Comparison of ENCODE assay signal across 8 cellular contexts in the genomic region with DNA sequence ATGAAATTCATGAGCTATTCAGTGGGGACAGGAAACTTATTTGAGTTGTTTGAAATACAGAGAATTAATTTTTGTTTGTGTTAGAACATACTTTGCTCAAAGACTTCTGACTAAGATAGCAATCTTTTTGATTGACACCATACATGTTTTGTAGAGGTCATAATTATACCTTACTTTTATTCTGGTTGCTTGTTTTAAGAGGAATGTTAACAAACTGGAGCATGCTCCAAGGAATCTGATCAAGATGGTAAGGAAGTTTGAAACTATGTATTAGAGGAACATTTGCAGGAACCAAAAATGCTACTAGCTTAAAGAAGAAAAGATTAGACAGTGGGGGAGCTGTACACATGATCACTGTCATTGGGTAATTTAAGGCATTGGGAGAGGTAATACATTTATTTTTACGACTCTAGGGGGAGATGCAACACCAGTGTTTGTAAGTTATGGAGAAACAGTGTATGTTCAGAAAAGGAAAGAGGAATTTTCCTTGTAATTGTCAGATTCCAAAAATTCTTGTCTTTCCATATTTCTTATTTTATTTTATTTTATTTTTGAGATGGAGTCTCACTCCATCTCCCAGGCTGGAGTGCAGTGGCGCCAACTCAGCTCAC. TPM values are rescaled to one million over a fixed set of nuclear protein-coding genes. Genes with fewer than 3 reads are reported as not detected.
A peak's percentile ranks its signal among the peaks of the same experiment; 100 is the strongest.
DNase-seq lines count a peak whose midpoint lies in the region; ATAC-seq lines count a peak whose summit lies in the region.

No MANE protein-coding gene starts in this region.

- no peak for DNase-seq in activated T-cell treated with anti-CD3 and anti-CD28 coated beads, Interleukin-2, amount 50 U/mL, for 24 hours
- DNase-seq in activated T-cell treated with anti-CD3 and anti-CD28 coated beads, Interleukin-2, amount 50 U/mL, for 48 hours, result no peak
- DNase-seq in T-cell (no peak), left ventricle myocardium superior (no peak), SHP77 treated with DMSO at 0.1 percent for 48 hours (lab: John Stamatoyannopoulos, UW) (no peak)
- DNase-seq in activated effector memory CD4-positive, alpha-beta T cell treated with Interleukin-2 at 50 U/mL for 16 hours, result no peak

- H3K9me3 Mint-ChIP-seq in activated T-cell treated with anti-CD3 and anti-CD28 coated beads, Interleukin-2, amount 50 U/mL, for 24 hours, result no peaks in the 10 kb centered on the region
- H3K9me3 Mint-ChIP-seq in T-cell, result no peaks in the 10 kb centered on the region

- ATAC-seq in HG02884 (IDR thresholded peaks at IDR 0.05; ENCODE audit: unreplicated experiment) (peak; percentile 30), T-cell (replicated peaks in 1 of 4) (peak in 3 of 4 experiments; percentile 60 to 77 (median 66)), left ventricle myocardium superior (peak; percentile 75), HG03175 (IDR thresholded peaks at IDR 0.05; ENCODE audit: unreplicated experiment) (no peak)

- peak overlapping the region; percentile 61 for H3K27ac Mint-ChIP-seq in activated T-cell treated with anti-CD3 and anti-CD28 coated beads, Interleukin-2, amount 50 U/mL, for 24 hours
- H3K27ac Mint-ChIP-seq in T-cell, result peak overlapping the region in 1 of 2 donors; percentile 10

- POLR2A ChIA-PET in T-cell (lab: Charles Lee), result interaction anchor here (0.6 kb wide), 3 partner anchors 45 to 1808 kb away, joined by 3 to 4 read pairs (median 3); no protein-coding TSS in a partner anchor

- H3K4me1 Mint-ChIP-seq in activated T-cell treated with anti-CD3 and anti-CD28 coated beads, Interleukin-2, amount 50 U/mL, for 24 hours (ENCODE audit: low read depth), result peaks cover 81% of the 10 kb centered on the region
- H3K4me1 Mint-ChIP-seq in T-cell, result peaks cover 76 to 79% (median 79%) of the 10 kb centered on the region in 3 donors

- CTCF ChIA-PET in T-cell (lab: Charles Lee), result interaction anchor here (0.6 to 1.3 kb wide), 7 partner anchors 12 to 292 kb away, joined by 3 to 5 read pairs (median 3); no protein-coding TSS in a partner anchor

- peaks cover 45% of the 10 kb centered on the region for H3K36me3 Mint-ChIP-seq in activated T-cell treated with anti-CD3 and anti-CD28 coated beads, Interleukin-2, amount 50 U/mL, for 24 hours (ENCODE audit: low read depth)
- no peaks in the 10 kb centered on the region for H3K36me3 Mint-ChIP-seq in T-cell

- no peaks in the 10 kb centered on the region for H3K27me3 Mint-ChIP-seq in activated T-cell treated with anti-CD3 and anti-CD28 coated beads, Interleukin-2, amount 50 U/mL, for 24 hours
- no peaks in the 10 kb centered on the region for H3K27me3 Mint-ChIP-seq in T-cell

- intact Hi-C loops in left ventricle myocardium superior (cut with micrococcal nuclease), result no loop called here

- H3K4me3 Mint-ChIP-seq in activated T-cell treated with anti-CD3 and anti-CD28 coated beads, Interleukin-2, amount 50 U/mL, for 24 hours, result peak overlapping the region; percentile 8
- H3K4me3 Mint-ChIP-seq in T-cell, result peak overlapping the region in 1 of 3 donors; percentile 52

RNA-seq across cellular contexts. Expression of a gene that starts 8.0 kb away (rescaled TPM):
- total RNA-seq in T-cell (10 to 100 TPM; 48.6 to 61.4 (median 53.1) TPM), left ventricle myocardium superior (55.2 TPM)
